Comparison of ENCODE assay signal across 18 cellular contexts in genomic region chr12:57435288-57435687, GRCh38. TPM values are rescaled to one million over a fixed set of nuclear protein-coding genes. Genes with fewer than 3 reads are reported as not detected.
DNase-seq lines count a peak whose midpoint lies in the region; ATAC-seq, FAIRE-seq and TF ChIP-seq lines count a peak whose summit lies in the region.
"Had no signal": no experiment of that assay in that cellular context is flagged by ENCODE, and none has a peak within 500 bp of the region (broad histone marks: within the 10 kb centered on the region; RNA-seq: fewer than 3 reads in every experiment).

No MANE protein-coding gene starts in this region.

- peaks cover 19% of the 10 kb centered on the region for H3K4me1 Mint-ChIP-seq in activated CD4-positive, alpha-beta T cell treated with anti-CD3 and anti-CD28 coated beads, Interleukin-2, amount 10 ng/mL, durations not matched to agents 7 days and 5 days
- peaks cover 14% of the 10 kb centered on the region for H3K4me1 Mint-ChIP-seq in dendritic cell treated with granulocyte-macrophage colony-stimulating factor and Interleukin-4, amounts not matched to agents 40 ng/mL and 50 ng/mL, for 4 days (ENCODE audit: low read depth)

- H3K36me3 ChIP-seq in neutrophil, result no peaks in the 10 kb centered on the region
- no peaks in the 10 kb centered on the region for H3K36me3 ChIP-seq in mucosa of descending colon (ENCODE audit: low read depth)
- H3K36me3 ChIP-seq: stomach had no signal

- no peak for ATAC-seq in mucosa of descending colon
- ATAC-seq: A549 had no signal

- H3K9me3 Mint-ChIP-seq in activated CD4-positive, alpha-beta T cell treated with anti-CD3 and anti-CD28 coated beads, Interleukin-2, amount 10 ng/mL, durations not matched to agents 7 days and 5 days, result no peaks in the 10 kb centered on the region
- H3K9me3 Mint-ChIP-seq in dendritic cell treated with granulocyte-macrophage colony-stimulating factor and Interleukin-4, amounts not matched to agents 40 ng/mL and 50 ng/mL, for 4 days, result no peaks in the 10 kb centered on the region

- peak overlapping the region; percentile 37 for H3K27ac ChIP-seq in neutrophil
- H3K27ac ChIP-seq: SK-N-MC, stomach had no signal

- peaks cover 29 to 30% of the 10 kb centered on the region in 2 experiments for H3K4me1 ChIP-seq in neutrophil (ENCODE audit: control insufficient read depth in 1 of 2, insufficient read depth in 1 of 2, low read depth in 1 of 2, low read length in 1 of 2)
- H3K4me1 ChIP-seq in mucosa of descending colon (ENCODE audit: low read depth), result no peaks in the 10 kb centered on the region

- H3K27ac Mint-ChIP-seq in activated CD4-positive, alpha-beta T cell treated with anti-CD3 and anti-CD28 coated beads, Interleukin-2, amount 10 ng/mL, durations not matched to agents 7 days and 5 days, result peak overlapping the region; percentile 68
- H3K27ac Mint-ChIP-seq in dendritic cell treated with granulocyte-macrophage colony-stimulating factor and Interleukin-4, amounts not matched to agents 40 ng/mL and 50 ng/mL, for 4 days, result peak overlapping the region; percentile 60

- peaks cover 7% of the 10 kb centered on the region for H3K27me3 Mint-ChIP-seq in activated CD4-positive, alpha-beta T cell treated with anti-CD3 and anti-CD28 coated beads, Interleukin-2, amount 10 ng/mL, durations not matched to agents 7 days and 5 days
- no peaks in the 10 kb centered on the region for H3K27me3 Mint-ChIP-seq in dendritic cell treated with granulocyte-macrophage colony-stimulating factor and Interleukin-4, amounts not matched to agents 40 ng/mL and 50 ng/mL, for 4 days

- H3K36me3 Mint-ChIP-seq in activated CD4-positive, alpha-beta T cell treated with anti-CD3 and anti-CD28 coated beads, Interleukin-2, amount 10 ng/mL, durations not matched to agents 7 days and 5 days (ENCODE audit: low read depth), result no peaks in the 10 kb centered on the region
- H3K36me3 Mint-ChIP-seq in dendritic cell treated with granulocyte-macrophage colony-stimulating factor and Interleukin-4, amounts not matched to agents 40 ng/mL and 50 ng/mL, for 4 days (ENCODE audit: low read depth), result peaks cover 2% of the 10 kb centered on the region

- no peak for FAIRE-seq in GM12892 (lab: Jason Lieb, UNC)
- FAIRE-seq: A549, bronchial epithelial cell, GM18507, small intestine had no signal

- DNase-seq in activated CD4-positive, alpha-beta T cell treated with anti-CD3 and anti-CD28 coated beads, Interleukin-2, amount 10 ng/mL, durations not matched to agents 7 days and 5 days, result no peak
- DNase-seq in activated CD4-positive, alpha-beta T cell treated with anti-CD3 and anti-CD28 coated beads for 4 hours, result no peak
- DNase-seq in NCI-H2171 treated with DMSO at 0.1 percent for 48 hours (lab: John Stamatoyannopoulos, UW) (peak; percentile 83), ureter (ENCODE audit: low spot score) (no peak), GM12892 (ENCODE audit: insufficient read length) (no peak), mucosa of descending colon (no peak)
- DNase-seq: effector memory CD4-positive, alpha-beta T cell; MM.1S; nucleus accumbens; small intestine; stomach had no signal

- H3K9me3 ChIP-seq in neutrophil (no peaks in the 10 kb centered on the region), mucosa of descending colon (no peaks in the 10 kb centered on the region)
- H3K9me3 ChIP-seq: A549, stomach had no signal

- no peaks in the 10 kb centered on the region for H3K27me3 ChIP-seq in neutrophil
- H3K27me3 ChIP-seq: stomach had no signal

- POLR2A ChIA-PET in activated CD4-positive, alpha-beta T cell treated with anti-CD3 and anti-CD28 coated beads, Interleukin-2, amount 10 ng/mL, durations not matched to agents 7 days and 5 days (lab: Charles Lee), result interaction anchor here (0.5 kb wide), 1 partner anchor 98 kb away, joined by 3 read pairs; no protein-coding TSS in a partner anchor

- CTCF ChIA-PET in activated CD4-positive, alpha-beta T cell treated with anti-CD3 and anti-CD28 coated beads, Interleukin-2, amount 10 ng/mL, durations not matched to agents 7 days and 5 days (lab: Charles Lee), result interaction anchor here (0.8 to 4.5 kb wide), 10 partner anchors 13 to 252 kb away, joined by 3 to 28 read pairs (median 3); partner anchors contain the start of gene GLI1

- intact Hi-C loops in dendritic cell treated with granulocyte-macrophage colony-stimulating factor and Interleukin-4, amounts not matched to agents 40 ng/mL and 50 ng/mL, for 4 days (cut with micrococcal nuclease), result no loop called here
- intact Hi-C loops in mucosa of descending colon (cut with DNase I, micrococcal nuclease), result no loop called here

- no peak for TF ChIP-seq POLR2A in GM12892 (IDR thresholded peaks at IDR 0.05; ENCODE audit: low read depth, low read length)

- TF ChIP-seq CTCF in neutrophil (IDR thresholded peaks at IDR 0.05) (no peak), mucosa of descending colon (IDR thresholded peaks at IDR 0.05) (no peak)

- H3K4me3 ChIP-seq in neutrophil (ENCODE audit: low read depth in 1 of 2, low read length in 1 of 2), result no peak overlapping the region
- no peak overlapping the region for H3K4me3 ChIP-seq in mucosa of descending colon
- H3K4me3 ChIP-seq: A549, lung, SK-N-MC, stomach had no signal

- H3K4me3 Mint-ChIP-seq in activated CD4-positive, alpha-beta T cell treated with anti-CD3 and anti-CD28 coated beads, Interleukin-2, amount 10 ng/mL, durations not matched to agents 7 days and 5 days, result no peak overlapping the region
- no peak overlapping the region for H3K4me3 Mint-ChIP-seq in dendritic cell treated with granulocyte-macrophage colony-stimulating factor and Interleukin-4, amounts not matched to agents 40 ng/mL and 50 ng/mL, for 4 days

RNA-seq across cellular contexts. Expression of gene INHBC, which starts 0.7 kb away (rescaled TPM):
- total RNA-seq in activated CD4-positive, alpha-beta T cell treated with anti-CD3 and anti-CD28 coated beads, Interleukin-2, amount 10 ng/mL, durations not matched to agents 7 days and 5 days, result not detected
- total RNA-seq in ureter (not detected), mucosa of descending colon (not detected)
- not detected for polyA plus RNA-seq in GM12892 (2012; ENCODE audit: missing spikeins)
- total RNA-seq: bronchial epithelial cell, lung had no signal
- polyA plus RNA-seq: stomach had no signal

RNA-seq across cellular contexts. Expression of gene R3HDM2, which starts 4.4 kb away (rescaled TPM):
- 10 to 100 TPM; 71.6 to 74.5 TPM for total RNA-seq in activated CD4-positive, alpha-beta T cell treated with anti-CD3 and anti-CD28 coated beads, Interleukin-2, amount 10 ng/mL, durations not matched to agents 7 days and 5 days
- total RNA-seq in ureter (75.3 TPM), mucosa of descending colon (10 to 100 TPM; 43.9 to 80.8 (median 80.6) TPM)
- polyA plus RNA-seq in GM12892 (2012; ENCODE audit: missing spikeins), result 21.1 TPM

RNA-seq across cellular contexts. Expression of gene INHBE, which starts 19.8 kb away (rescaled TPM):
- total RNA-seq in activated CD4-positive, alpha-beta T cell treated with anti-CD3 and anti-CD28 coated beads, Interleukin-2, amount 10 ng/mL, durations not matched to agents 7 days and 5 days, result not detected
- 0.23 TPM for total RNA-seq in ureter
- polyA plus RNA-seq in GM12892 (2012; ENCODE audit: missing spikeins), result 1.3 TPM
- total RNA-seq in mucosa of descending colon, result not detected
- total RNA-seq: stomach had no signal
- polyA plus RNA-seq: lung, stomach had no signal

RNA-seq across cellular contexts. Expression of gene GLI1, which starts 24.3 kb away (rescaled TPM):
- under 1 TPM; 0.52 to 0.94 TPM for total RNA-seq in activated CD4-positive, alpha-beta T cell treated with anti-CD3 and anti-CD28 coated beads, Interleukin-2, amount 10 ng/mL, durations not matched to agents 7 days and 5 days
- 4.2 TPM for total RNA-seq in ureter
- polyA plus RNA-seq in GM12892 (2012; ENCODE audit: missing spikeins), result 0.38 TPM
- 1 to 10 TPM in 2 of 3 donors, under 1 TPM in 1; 0.46 to 2.0 (median 1.9) TPM for total RNA-seq in mucosa of descending colon

RNA-seq across cellular contexts. Expression of gene ARHGAP9, which starts 44.4 kb away (rescaled TPM):
- total RNA-seq in activated CD4-positive, alpha-beta T cell treated with anti-CD3 and anti-CD28 coated beads, Interleukin-2, amount 10 ng/mL, durations not matched to agents 7 days and 5 days, result 100 to 1,000 TPM; 218 to 259 TPM
- total RNA-seq in ureter, result 10.0 TPM
- 55.0 TPM for polyA plus RNA-seq in GM12892 (2012; ENCODE audit: missing spikeins)
- 10 to 100 TPM in 2 of 3 donors, 1 to 10 TPM in 1; 8.8 to 18.5 (median 15.0) TPM for total RNA-seq in mucosa of descending colon
- total RNA-seq: bronchial epithelial cell had no signal
